In genomic region chr4:42478509-42478908, GRCh38 we compare ENCODE assay signal across 1 cellular context.
TF ChIP-seq lines count a peak whose summit lies in the region.

No MANE protein-coding gene starts in this region.

TF ChIP-seq in GM12878, 131 proteins besides CTCF, POLR2A, EP300 and RAD21 (continued from another document):
- TF ChIP-seq, protein P1, sequence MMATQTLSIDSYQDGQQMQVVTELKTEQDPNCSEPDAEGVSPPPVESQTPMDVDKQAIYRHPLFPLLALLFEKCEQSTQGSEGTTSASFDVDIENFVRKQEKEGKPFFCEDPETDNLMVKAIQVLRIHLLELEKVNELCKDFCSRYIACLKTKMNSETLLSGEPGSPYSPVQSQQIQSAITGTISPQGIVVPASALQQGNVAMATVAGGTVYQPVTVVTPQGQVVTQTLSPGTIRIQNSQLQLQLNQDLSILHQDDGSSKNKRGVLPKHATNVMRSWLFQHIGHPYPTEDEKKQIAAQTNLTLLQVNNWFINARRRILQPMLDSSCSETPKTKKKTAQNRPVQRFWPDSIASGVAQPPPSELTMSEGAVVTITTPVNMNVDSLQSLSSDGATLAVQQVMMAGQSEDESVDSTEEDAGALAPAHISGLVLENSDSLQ (IDR thresholded peaks at IDR 0.05) = no peak
- TF ChIP-seq TCF12 (IDR thresholded peaks at IDR 0.05; ENCODE audit: low read depth, low read length) = no peak
- no peak for TF ChIP-seq MYC (IDR thresholded peaks at IDR 0.05; ENCODE audit: insufficient read depth, insufficient read length, insufficient replicate concordance, low read length, severe bottlenecking)
- no peak for TF ChIP-seq STAT1 (conservative IDR thresholded peaks at IDR 0.05)
- peak; percentile 46 for TF ChIP-seq RUNX3 (IDR thresholded peaks at IDR 0.05; ENCODE audit: low read length)
- TF ChIP-seq SREBF1 (IDR thresholded peaks at IDR 0.05; ENCODE audit: low read length) = no peak
- TF ChIP-seq YBX1 (IDR thresholded peaks at IDR 0.05) = no peak
- peak; percentile 57; the same call in 1 of the 2 replicates for TF ChIP-seq NR2F1 (conservative IDR thresholded peaks at IDR 0.05)
